10 cellular contexts compared by ENCODE assay signal in the genomic region with DNA sequence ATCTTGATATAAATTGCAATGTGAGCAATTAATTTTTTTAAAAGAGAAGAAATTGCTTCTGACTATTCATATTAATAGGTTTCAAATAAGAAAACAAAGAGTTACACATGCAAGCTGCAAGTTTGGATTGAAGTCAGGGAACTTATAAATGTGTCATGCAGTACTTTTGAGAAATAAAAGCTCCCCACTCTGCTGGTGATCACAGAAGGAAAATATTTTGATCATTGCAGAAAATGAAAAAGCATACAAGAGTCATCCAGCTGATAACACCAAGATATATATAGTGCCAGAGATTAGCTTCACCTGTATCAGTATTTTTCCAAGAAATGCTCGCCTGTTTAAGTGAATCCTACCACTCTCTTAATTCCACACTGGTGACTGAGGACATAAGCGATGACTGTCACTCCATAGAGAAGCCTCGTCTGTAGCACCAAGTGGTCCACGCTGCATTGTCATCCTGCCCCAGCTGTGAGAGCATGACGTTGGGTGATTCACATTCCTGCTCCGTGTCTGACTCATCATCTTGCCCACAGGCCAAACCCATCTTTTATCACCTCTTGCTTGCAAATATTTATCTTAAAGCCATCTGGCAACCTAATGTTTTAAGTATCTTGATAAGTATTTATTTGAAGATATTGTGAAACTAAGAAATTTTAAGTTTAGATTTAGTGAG.
DNase-seq lines count a peak whose midpoint lies in the region; ATAC-seq and TF ChIP-seq lines count a peak whose summit lies in the region.
"Had no signal": no experiment of that assay in that cellular context is flagged by ENCODE, and none has a peak within 500 bp of the region (broad histone marks: within the 10 kb centered on the region; RNA-seq: fewer than 3 reads in every experiment).

No MANE protein-coding gene starts in this region.

- H4K91ac ChIP-seq in mesenchymal stem cell (ENCODE audit: low read length): no peak overlapping the region

- H2BK15ac ChIP-seq in mesenchymal stem cell (ENCODE audit: low read depth, poor library complexity, severe bottlenecking): no peak overlapping the region

- H3K4me2 ChIP-seq in mesenchymal stem cell (ENCODE audit: low read length, poor library complexity, severe bottlenecking): no peak overlapping the region

- no peaks in the 10 kb centered on the region for H3K9me3 ChIP-seq in mesenchymal stem cell (ENCODE audit: control insufficient read depth, low read length)

- ATAC-seq in sciatic nerve: no peak

- no peak for TF ChIP-seq CTCF in astrocyte of the spinal cord (IDR thresholded peaks at IDR 0.05; ENCODE audit: low read depth, low read length)

- in situ Hi-C loops in astrocyte of the spinal cord (cut with HindIII; ENCODE audit: low sequenced_read_pairs): no loop called here

- H3K18ac ChIP-seq in mesenchymal stem cell (ENCODE audit: low read depth in 1 of 2, low read length in 2 of 2): no peak overlapping the region

- no peak overlapping the region for H2BK5ac ChIP-seq in mesenchymal stem cell (ENCODE audit: low read depth, low read length, poor library complexity, severe bottlenecking)

- H2AFZ ChIP-seq in mesenchymal stem cell (ENCODE audit: low read depth, low read length): no peak overlapping the region

- no peak overlapping the region for H3K14ac ChIP-seq in mesenchymal stem cell (ENCODE audit: low read length in 2 of 2)

- no peaks in the 10 kb centered on the region for H3K36me3 ChIP-seq in mesenchymal stem cell (ENCODE audit: control insufficient read depth in 1 of 2, insufficient read depth in 2 of 2, low read depth in 1 of 2, low read length in 2 of 2)

- no peak overlapping the region for H3K4me3 ChIP-seq in astrocyte of the spinal cord (ENCODE audit: low read depth, low read length)
- peak overlapping the region in 1 of 2 experiments; percentile 62 for H3K4me3 ChIP-seq in mesenchymal stem cell (ENCODE audit: insufficient read depth in 1 of 2, low read depth in 1 of 2, low read length in 2 of 2)

- H2AK5ac ChIP-seq in mesenchymal stem cell (ENCODE audit: low read length, severe bottlenecking): no peak overlapping the region

- intact Hi-C loops in sciatic nerve (cut with DNase I): no loop called here

- no peak overlapping the region for H3K23ac ChIP-seq in mesenchymal stem cell (ENCODE audit: low read length in 2 of 2)

- H2BK120ac ChIP-seq in mesenchymal stem cell (ENCODE audit: low read depth, low read length): no peak overlapping the region

- DNase-seq in EH (ENCODE audit: low read depth) (peak; percentile 0), NCI-H146 treated with DMSO at 0.1 percent for 48 hours (lab: John Stamatoyannopoulos, UW; ENCODE audit: unreplicated experiment) (peak; percentile 73), astrocyte of the spinal cord (ENCODE audit: low read depth, low spot score) (peak; percentile 89), mesenchymal stem cell (peak; percentile 93), pons (ENCODE audit: low spot score) (no peak), HT-29 (ENCODE audit: low spot score) (no peak), sciatic nerve (ENCODE audit: low spot score) (no peak), NCI-H82 (lab: John Stamatoyannopoulos, UW) (no peak)
- DNase-seq: activated T-cell treated with anti-CD3 and anti-CD28 coated beads, Interleukin-2, amount 50 U/mL, for 48 hours; Karpas-422 had no signal

- peaks cover 2% of the 10 kb centered on the region for H3K4me1 ChIP-seq in mesenchymal stem cell (ENCODE audit: control insufficient read depth, insufficient read depth, low read depth, low read length)

- no peaks in the 10 kb centered on the region for H3K27me3 ChIP-seq in mesenchymal stem cell (ENCODE audit: control insufficient read depth in 1 of 2, insufficient read depth in 1 of 2, low read length in 2 of 2)

- H3K4ac ChIP-seq in mesenchymal stem cell (ENCODE audit: low read depth in 1 of 2, low read length in 2 of 2): no peak overlapping the region

- peak overlapping the region; percentile 68 for H3K27ac ChIP-seq in mesenchymal stem cell (ENCODE audit: low read length, poor library complexity, severe bottlenecking)

- no peak overlapping the region for H4K8ac ChIP-seq in mesenchymal stem cell (ENCODE audit: low read length)

- no peak overlapping the region for H2BK12ac ChIP-seq in mesenchymal stem cell (ENCODE audit: low read length in 2 of 2)

- H3K79me1 ChIP-seq in mesenchymal stem cell (replicated peaks; ENCODE audit: low read length, poor library complexity, severe bottlenecking): no peaks in the 10 kb centered on the region

- peak overlapping the region; percentile 62 for H3K9ac ChIP-seq in mesenchymal stem cell (ENCODE audit: low read length)

- under 1% methylated on average over 5 of the region's 6 CpGs for WGBS in mesenchymal stem cell

Comparison
In these comparisons a context has a peak if more than half of its experiments do, and no peak if none do; other contexts are left out.
1. DNase-seq: peak in EH (single experiment), NCI-H146 treated with DMSO at 0.1 percent for 48 hours (single experiment), astrocyte of the spinal cord (single experiment) and mesenchymal stem cell (single experiment); none in pons (single experiment), HT-29 (single experiment), sciatic nerve (single experiment) and NCI-H82 (single experiment).